8 cellular contexts compared by ENCODE assay signal in the genomic region with DNA sequence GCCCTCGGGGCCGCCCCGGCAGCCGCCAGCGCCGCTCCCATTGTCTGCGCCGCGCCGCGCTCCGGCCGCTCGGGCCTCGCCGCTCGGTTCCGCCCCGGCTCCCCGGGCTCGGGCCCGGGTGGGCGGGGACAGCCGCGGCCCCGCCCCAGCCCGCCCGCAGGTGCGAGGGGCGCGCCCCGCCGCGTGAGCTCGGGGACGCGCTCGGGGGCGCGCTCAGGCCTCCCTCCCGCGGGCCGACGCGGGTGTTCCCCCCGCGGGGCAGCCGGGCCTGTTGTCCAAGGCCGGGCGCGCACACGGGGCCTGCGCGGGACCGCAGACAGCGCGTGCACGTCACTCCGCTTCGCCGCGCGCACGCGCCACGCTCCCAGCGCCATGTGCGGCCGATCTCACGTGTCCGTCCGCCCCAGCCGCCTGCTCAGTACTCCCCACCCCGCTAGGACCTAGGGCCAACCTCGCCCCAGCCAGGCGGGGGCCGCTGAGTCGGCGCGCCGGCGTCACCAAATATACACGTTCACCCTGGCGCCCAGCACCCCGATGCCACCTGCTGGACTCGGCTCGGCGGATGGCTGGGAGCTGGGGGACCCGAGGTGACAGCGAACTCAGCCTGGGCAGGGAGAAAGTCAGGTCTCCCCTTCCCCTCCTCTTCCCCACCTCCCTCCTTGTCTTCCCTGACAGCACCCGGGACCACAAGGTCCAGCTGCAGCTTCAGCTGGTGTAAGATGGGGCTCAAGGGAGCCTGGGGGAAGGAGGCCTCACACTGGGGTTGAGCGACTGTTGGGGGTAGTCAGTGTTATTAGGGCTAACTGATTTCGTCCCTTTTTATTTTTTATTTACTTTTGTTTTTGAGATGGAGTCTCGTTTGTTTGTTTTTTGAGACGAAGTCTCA. TPM values are rescaled to one million over a fixed set of nuclear protein-coding genes. Genes with fewer than 3 reads are reported as not detected.
A peak's percentile ranks its signal among the peaks of the same experiment; 100 is the strongest.
DNase-seq lines count a peak whose midpoint lies in the region; ATAC-seq, FAIRE-seq and TF ChIP-seq lines count a peak whose summit lies in the region.

No MANE protein-coding gene starts in this region.

- peak overlapping the region; percentile 86 for H3K9ac ChIP-seq in Karpas-422 (ENCODE audit: low read length)

- H3F3A ChIP-seq in GM23338 (replicated peaks; ENCODE audit: low read depth) = no peaks in the 10 kb centered on the region

- peak overlapping the region; percentile 71 for H3K4me3 Mint-ChIP-seq in GM23338

- H3K27ac ChIP-seq in GM23338 (ENCODE audit: low read depth) = peak overlapping the region; percentile 55; the same call in 1 of the 2 replicates
- H3K27ac ChIP-seq in Karpas-422 (ENCODE audit: low read length) = peak overlapping the region; percentile 76
- peak overlapping the region; percentile 50 for H3K27ac ChIP-seq in neutrophil
- H3K27ac ChIP-seq in temporal lobe (ENCODE audit: low read depth, low read length) = peak overlapping the region; percentile 98

- DNase-seq in GF-D8 (lab: John Stamatoyannopoulos, UW) = peak; percentile 79
- DNase-seq in GM23338 (ENCODE audit: low spot score) = peak; percentile 95
- peak; percentile 98 for DNase-seq in Karpas-422
- DNase-seq in activated gamma-delta T cell treated with anti-CD3 and anti-CD28 coated beads, Interleukin-2, amount 50 U/mL, for 16 hours (ENCODE audit: low read depth) = peak; percentile 74
- peak; percentile 98 for DNase-seq in frontal cortex (ENCODE audit: low spot score in 2 of 2)

- no peaks in the 10 kb centered on the region for H3K9me3 Mint-ChIP-seq in GM23338

- ATAC-seq in GM23338 = peak; percentile 60

- H3K4me3 ChIP-seq in GM23338 (peak overlapping the region; percentile 65), Karpas-422 (ENCODE audit: low read length) (peak overlapping the region; percentile 68; the same call in 1 of the 2 replicates), neutrophil (ENCODE audit: low read depth in 1 of 2, low read length in 1 of 2) (peak overlapping the region; percentile 66 to 74)

- H3K27ac Mint-ChIP-seq in GM23338 = no peak overlapping the region

- H3K27me3 Mint-ChIP-seq in GM23338 (ENCODE audit: insufficient read depth, low read depth, poor library complexity) = peaks cover 31% of the 10 kb centered on the region

- 0 out of 4 replicates have a peak, but pooled peaks have one; percentile 9 to 13 for TF ChIP-seq CTCF in GM23338 (conservative IDR thresholded peaks at IDR 0.05; ENCODE audit: low read depth in 2 of 2)
- peak; percentile 37 for TF ChIP-seq CTCF in neutrophil (IDR thresholded peaks at IDR 0.05)

- FAIRE-seq in frontal cortex (lab: Jason Lieb, UNC) = no peak

- H3K4me1 Mint-ChIP-seq in GM23338 = peaks cover 15% of the 10 kb centered on the region; the same call in 2 of the 3 replicates

- H3K4me1 ChIP-seq in GM23338 (ENCODE audit: insufficient read depth) (peaks cover 8% of the 10 kb centered on the region), Karpas-422 (ENCODE audit: low read length) (peaks cover 44% of the 10 kb centered on the region), neutrophil (ENCODE audit: control insufficient read depth in 1 of 2, insufficient read depth in 1 of 2, low read depth in 1 of 2, low read length in 1 of 2) (peaks cover 18 to 27% of the 10 kb centered on the region in 2 experiments)

- H3K27me3 ChIP-seq in GM23338 (ENCODE audit: insufficient read depth) (peaks cover 4% of the 10 kb centered on the region; the same call in 1 of the 2 replicates), Karpas-422 (ENCODE audit: low read length) (no peaks in the 10 kb centered on the region), neutrophil (peaks cover 52% of the 10 kb centered on the region)

- H3K4me2 ChIP-seq in GM23338 (peak overlapping the region; percentile 93), Karpas-422 (ENCODE audit: low read depth, low read length, poor library complexity, severe bottlenecking) (peak overlapping the region; percentile 85)

- H3K36me3 ChIP-seq in GM23338 (ENCODE audit: insufficient read depth) = no peaks in the 10 kb centered on the region
- H3K36me3 ChIP-seq in Karpas-422 (ENCODE audit: insufficient read depth, low read length) = no peaks in the 10 kb centered on the region
- H3K36me3 ChIP-seq in neutrophil = peaks cover 8% of the 10 kb centered on the region

- H3K79me2 ChIP-seq in GM23338 (replicated peaks; ENCODE audit: insufficient read depth) (0 out of 2 replicates have a peak, but pooled peaks cover 2% of the 10 kb centered on the region), Karpas-422 (ENCODE audit: low read length) (peaks cover 44% of the 10 kb centered on the region)

- H3K9me3 ChIP-seq in Karpas-422 (ENCODE audit: low read length) = no peaks in the 10 kb centered on the region
- H3K9me3 ChIP-seq in neutrophil = no peaks in the 10 kb centered on the region

- H3K9me2 ChIP-seq in GM23338 (ENCODE audit: insufficient read depth) (no peaks in the 10 kb centered on the region), Karpas-422 (replicated peaks; ENCODE audit: insufficient read depth, low read length) (no peaks in the 10 kb centered on the region)

- TF ChIP-seq POLR2A in Raji (IDR thresholded peaks at IDR 0.05; ENCODE audit: insufficient read depth, low read depth, low read length) = peak; percentile 33; the same call in 1 of the 2 replicates

- H4K20me1 ChIP-seq in GM23338 (replicated peaks; ENCODE audit: insufficient read depth) = peaks cover 12% of the 10 kb centered on the region; the same call in 1 of the 2 replicates
- H4K20me1 ChIP-seq in Karpas-422 (ENCODE audit: insufficient read depth, low read depth, low read length) = peaks cover 29% of the 10 kb centered on the region

- H3K36me3 Mint-ChIP-seq in GM23338 (ENCODE audit: low read depth) = no peaks in the 10 kb centered on the region; the same call in 2 of the 3 replicates

- H2AFZ ChIP-seq in GM23338 (0 out of 2 replicates have a peak overlapping the region, but pooled peaks have one; percentile 67), Karpas-422 (ENCODE audit: low read length) (peak overlapping the region; percentile 87)

TF ChIP-seq in GM23338, 12 proteins besides CTCF, POLR2A, EP300 and RAD21:
- 0 out of 2 replicates have a peak, but pooled peaks have one; percentile 65 for TF ChIP-seq ZNF114 (CRISPR knock-in tag; IDR thresholded peaks at IDR 0.05)
- TF ChIP-seq NANOG (IDR thresholded peaks at IDR 0.05; ENCODE audit: borderline replicate concordance) = no peak
- TF ChIP-seq POLR2AphosphoS5 (IDR thresholded peaks at IDR 0.05; ENCODE audit: low read depth) = peak; percentile 75
- TF ChIP-seq, protein P1, sequence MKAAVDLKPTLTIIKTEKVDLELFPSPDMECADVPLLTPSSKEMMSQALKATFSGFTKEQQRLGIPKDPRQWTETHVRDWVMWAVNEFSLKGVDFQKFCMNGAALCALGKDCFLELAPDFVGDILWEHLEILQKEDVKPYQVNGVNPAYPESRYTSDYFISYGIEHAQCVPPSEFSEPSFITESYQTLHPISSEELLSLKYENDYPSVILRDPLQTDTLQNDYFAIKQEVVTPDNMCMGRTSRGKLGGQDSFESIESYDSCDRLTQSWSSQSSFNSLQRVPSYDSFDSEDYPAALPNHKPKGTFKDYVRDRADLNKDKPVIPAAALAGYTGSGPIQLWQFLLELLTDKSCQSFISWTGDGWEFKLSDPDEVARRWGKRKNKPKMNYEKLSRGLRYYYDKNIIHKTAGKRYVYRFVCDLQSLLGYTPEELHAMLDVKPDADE (IDR thresholded peaks at IDR 0.05) = no peak
- TF ChIP-seq ZNF331 (CRISPR knock-in tag; IDR thresholded peaks at IDR 0.05; ENCODE audit: low read depth) = no peak
- no peak for TF ChIP-seq EZH2phosphoT487 (IDR thresholded peaks at IDR 0.05; ENCODE audit: unreplicated experiment)
- peak; percentile 68 for TF ChIP-seq CREB1 (CRISPR knock-in tag; IDR thresholded peaks at IDR 0.05; ENCODE audit: low read depth)
- no peak for TF ChIP-seq JUNB (IDR thresholded peaks at IDR 0.05; ENCODE audit: unreplicated experiment)
TF ChIP-seq in GM23338: peak in this region for 3.

RNA-seq across cellular contexts. Expression of gene GBGT1, which starts 14.3 kb away (rescaled TPM):
- total RNA-seq in GM23338 (2014; rRNA removed; shearing (Covaris generic)) = 15.7 and 22.4 TPM in 2 replicates
- polyA plus RNA-seq in GM23338 (2016; fragmentation: Nextera tagmentation; extraction: Ambion mirVana) = 3.7 and 4.9 TPM in 2 replicates
- total RNA-seq in Karpas-422 (2014; rRNA removed; shearing (Covaris generic); ENCODE audit: low replicate concordance) = 5.2 TPM in 2 replicates
- total RNA-seq in frontal cortex (2.0 TPM), temporal lobe (1.5 TPM)

RNA-seq across cellular contexts. Expression of gene RALGDS, which starts 28.3 kb away (rescaled TPM):
- total RNA-seq in GM23338 (2014; rRNA removed; shearing (Covaris generic)) = 15.5 and 20.3 TPM in 2 replicates
- polyA plus RNA-seq in GM23338 (2016; fragmentation: Nextera tagmentation; extraction: Ambion mirVana) = 6.1 and 8.6 TPM in 2 replicates
- 69.2 and 99.2 TPM in 2 replicates for total RNA-seq in Karpas-422 (2014; rRNA removed; shearing (Covaris generic); ENCODE audit: low replicate concordance)
- total RNA-seq in frontal cortex (79.9 TPM), temporal lobe (92.0 TPM)

RNA-seq across cellular contexts. Expression of gene OBP2B, which starts 59.7 kb away (rescaled TPM):
- total RNA-seq in GM23338 (2014; rRNA removed; shearing (Covaris generic)) = not detected in 2 replicates
- not detected in 2 replicates for polyA plus RNA-seq in GM23338 (2016; fragmentation: Nextera tagmentation; extraction: Ambion mirVana)
- not detected in 2 replicates for total RNA-seq in Karpas-422 (2014; rRNA removed; shearing (Covaris generic); ENCODE audit: low replicate concordance)
- total RNA-seq in frontal cortex (not detected), temporal lobe (not detected)

Comparison
In these comparisons a context has a peak if more than half of its experiments do, and no peak if none do; other contexts are left out.
1. Peak in every context shown above with its lines: DNase-seq, ATAC-seq, H3K4me3 ChIP-seq and H3K27ac ChIP-seq.